ENCODE assay signal across 2 cellular contexts in the genomic region with DNA sequence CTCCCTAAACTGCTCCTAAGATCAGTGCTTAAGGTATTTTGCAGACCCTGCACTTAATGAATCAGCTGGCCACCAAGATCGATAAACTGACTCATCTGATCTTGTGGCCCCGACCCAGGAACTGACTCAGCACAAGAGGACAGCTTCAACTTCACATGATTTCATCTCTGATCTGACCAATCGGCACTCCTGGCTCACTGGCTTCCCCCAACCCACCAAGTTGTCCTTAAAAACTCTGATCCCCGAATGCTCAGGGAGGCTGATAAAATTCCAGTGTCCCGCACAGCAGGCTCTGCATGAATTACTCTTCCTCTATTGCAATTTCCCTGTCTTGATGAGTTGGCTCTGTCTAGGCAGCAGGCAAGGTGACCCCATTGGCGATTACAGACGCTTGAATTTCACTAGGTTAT.
TF ChIP-seq lines count a peak whose summit lies in the region.

No MANE protein-coding gene starts in this region.

TF ChIP-seq in GM23338, 12 proteins besides CTCF, POLR2A, EP300 and RAD21 (continues in another document):
- TF ChIP-seq ZNF114 (CRISPR knock-in tag; IDR thresholded peaks at IDR 0.05) (no peak), CREB1 (CRISPR knock-in tag; IDR thresholded peaks at IDR 0.05; ENCODE audit: low read depth) (no peak), EZH2phosphoT487 (IDR thresholded peaks at IDR 0.05; ENCODE audit: unreplicated experiment) (no peak), EZH2 (IDR thresholded peaks at IDR 0.05; ENCODE audit: low read depth, unreplicated experiment) (no peak), STAT1 (IDR thresholded peaks at IDR 0.05; ENCODE audit: unreplicated experiment) (no peak), NANOG (IDR thresholded peaks at IDR 0.05; ENCODE audit: borderline replicate concordance) (no peak), POLR2AphosphoS5 (IDR thresholded peaks at IDR 0.05; ENCODE audit: low read depth) (no peak)
- TF ChIP-seq, protein P1, sequence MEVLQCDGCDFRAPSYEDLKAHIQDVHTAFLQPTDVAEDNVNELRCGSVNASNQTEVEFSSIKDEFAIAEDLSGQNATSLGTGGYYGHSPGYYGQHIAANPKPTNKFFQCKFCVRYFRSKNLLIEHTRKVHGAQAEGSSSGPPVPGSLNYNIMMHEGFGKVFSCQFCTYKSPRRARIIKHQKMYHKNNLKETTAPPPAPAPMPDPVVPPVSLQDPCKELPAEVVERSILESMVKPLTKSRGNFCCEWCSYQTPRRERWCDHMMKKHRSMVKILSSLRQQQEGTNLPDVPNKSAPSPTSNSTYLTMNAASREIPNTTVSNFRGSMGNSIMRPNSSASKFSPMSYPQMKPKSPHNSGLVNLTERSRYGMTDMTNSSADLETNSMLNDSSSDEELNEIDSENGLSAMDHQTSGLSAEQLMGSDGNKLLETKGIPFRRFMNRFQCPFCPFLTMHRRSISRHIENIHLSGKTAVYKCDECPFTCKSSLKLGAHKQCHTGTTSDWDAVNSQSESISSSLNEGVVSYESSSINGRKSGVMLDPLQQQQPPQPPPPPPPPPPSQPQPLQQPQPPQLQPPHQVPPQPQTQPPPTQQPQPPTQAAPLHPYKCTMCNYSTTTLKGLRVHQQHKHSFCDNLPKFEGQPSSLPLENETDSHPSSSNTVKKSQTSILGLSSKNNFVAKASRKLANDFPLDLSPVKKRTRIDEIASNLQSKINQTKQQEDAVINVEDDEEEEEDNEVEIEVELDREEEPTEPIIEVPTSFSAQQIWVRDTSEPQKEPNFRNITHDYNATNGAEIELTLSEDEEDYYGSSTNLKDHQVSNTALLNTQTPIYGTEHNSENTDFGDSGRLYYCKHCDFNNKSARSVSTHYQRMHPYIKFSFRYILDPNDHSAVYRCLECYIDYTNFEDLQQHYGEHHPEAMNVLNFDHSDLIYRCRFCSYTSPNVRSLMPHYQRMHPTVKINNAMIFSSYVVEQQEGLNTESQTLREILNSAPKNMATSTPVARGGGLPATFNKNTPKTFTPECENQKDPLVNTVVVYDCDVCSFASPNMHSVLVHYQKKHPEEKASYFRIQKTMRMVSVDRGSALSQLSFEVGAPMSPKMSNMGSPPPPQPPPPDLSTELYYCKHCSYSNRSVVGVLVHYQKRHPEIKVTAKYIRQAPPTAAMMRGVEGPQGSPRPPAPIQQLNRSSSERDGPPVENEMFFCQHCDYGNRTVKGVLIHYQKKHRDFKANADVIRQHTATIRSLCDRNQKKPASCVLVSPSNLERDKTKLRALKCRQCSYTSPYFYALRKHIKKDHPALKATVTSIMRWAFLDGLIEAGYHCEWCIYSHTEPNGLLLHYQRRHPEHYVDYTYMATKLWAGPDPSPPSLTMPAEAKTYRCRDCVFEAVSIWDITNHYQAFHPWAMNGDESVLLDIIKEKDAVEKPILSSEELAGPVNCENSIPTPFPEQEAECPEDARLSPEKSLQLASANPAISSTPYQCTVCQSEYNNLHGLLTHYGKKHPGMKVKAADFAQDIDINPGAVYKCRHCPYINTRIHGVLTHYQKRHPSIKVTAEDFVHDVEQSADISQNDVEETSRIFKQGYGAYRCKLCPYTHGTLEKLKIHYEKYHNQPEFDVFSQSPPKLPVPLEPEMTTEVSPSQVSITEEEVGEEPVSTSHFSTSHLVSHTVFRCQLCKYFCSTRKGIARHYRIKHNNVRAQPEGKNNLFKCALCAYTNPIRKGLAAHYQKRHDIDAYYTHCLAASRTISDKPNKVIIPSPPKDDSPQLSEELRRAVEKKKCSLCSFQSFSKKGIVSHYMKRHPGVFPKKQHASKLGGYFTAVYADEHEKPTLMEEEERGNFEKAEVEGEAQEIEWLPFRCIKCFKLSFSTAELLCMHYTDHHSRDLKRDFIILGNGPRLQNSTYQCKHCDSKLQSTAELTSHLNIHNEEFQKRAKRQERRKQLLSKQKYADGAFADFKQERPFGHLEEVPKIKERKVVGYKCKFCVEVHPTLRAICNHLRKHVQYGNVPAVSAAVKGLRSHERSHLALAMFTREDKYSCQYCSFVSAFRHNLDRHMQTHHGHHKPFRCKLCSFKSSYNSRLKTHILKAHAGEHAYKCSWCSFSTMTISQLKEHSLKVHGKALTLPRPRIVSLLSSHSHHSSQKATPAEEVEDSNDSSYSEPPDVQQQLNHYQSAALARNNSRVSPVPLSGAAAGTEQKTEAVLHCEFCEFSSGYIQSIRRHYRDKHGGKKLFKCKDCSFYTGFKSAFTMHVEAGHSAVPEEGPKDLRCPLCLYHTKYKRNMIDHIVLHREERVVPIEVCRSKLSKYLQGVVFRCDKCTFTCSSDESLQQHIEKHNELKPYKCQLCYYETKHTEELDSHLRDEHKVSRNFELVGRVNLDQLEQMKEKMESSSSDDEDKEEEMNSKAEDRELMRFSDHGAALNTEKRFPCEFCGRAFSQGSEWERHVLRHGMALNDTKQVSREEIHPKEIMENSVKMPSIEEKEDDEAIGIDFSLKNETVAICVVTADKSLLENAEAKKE (CRISPR knock-in tag; IDR thresholded peaks at IDR 0.05): no peak
- TF ChIP-seq, protein P2, sequence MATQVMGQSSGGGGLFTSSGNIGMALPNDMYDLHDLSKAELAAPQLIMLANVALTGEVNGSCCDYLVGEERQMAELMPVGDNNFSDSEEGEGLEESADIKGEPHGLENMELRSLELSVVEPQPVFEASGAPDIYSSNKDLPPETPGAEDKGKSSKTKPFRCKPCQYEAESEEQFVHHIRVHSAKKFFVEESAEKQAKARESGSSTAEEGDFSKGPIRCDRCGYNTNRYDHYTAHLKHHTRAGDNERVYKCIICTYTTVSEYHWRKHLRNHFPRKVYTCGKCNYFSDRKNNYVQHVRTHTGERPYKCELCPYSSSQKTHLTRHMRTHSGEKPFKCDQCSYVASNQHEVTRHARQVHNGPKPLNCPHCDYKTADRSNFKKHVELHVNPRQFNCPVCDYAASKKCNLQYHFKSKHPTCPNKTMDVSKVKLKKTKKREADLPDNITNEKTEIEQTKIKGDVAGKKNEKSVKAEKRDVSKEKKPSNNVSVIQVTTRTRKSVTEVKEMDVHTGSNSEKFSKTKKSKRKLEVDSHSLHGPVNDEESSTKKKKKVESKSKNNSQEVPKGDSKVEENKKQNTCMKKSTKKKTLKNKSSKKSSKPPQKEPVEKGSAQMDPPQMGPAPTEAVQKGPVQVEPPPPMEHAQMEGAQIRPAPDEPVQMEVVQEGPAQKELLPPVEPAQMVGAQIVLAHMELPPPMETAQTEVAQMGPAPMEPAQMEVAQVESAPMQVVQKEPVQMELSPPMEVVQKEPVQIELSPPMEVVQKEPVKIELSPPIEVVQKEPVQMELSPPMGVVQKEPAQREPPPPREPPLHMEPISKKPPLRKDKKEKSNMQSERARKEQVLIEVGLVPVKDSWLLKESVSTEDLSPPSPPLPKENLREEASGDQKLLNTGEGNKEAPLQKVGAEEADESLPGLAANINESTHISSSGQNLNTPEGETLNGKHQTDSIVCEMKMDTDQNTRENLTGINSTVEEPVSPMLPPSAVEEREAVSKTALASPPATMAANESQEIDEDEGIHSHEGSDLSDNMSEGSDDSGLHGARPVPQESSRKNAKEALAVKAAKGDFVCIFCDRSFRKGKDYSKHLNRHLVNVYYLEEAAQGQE (IDR thresholded peaks at IDR 0.05; ENCODE audit: unreplicated experiment): no peak
- TF ChIP-seq, protein P3, sequence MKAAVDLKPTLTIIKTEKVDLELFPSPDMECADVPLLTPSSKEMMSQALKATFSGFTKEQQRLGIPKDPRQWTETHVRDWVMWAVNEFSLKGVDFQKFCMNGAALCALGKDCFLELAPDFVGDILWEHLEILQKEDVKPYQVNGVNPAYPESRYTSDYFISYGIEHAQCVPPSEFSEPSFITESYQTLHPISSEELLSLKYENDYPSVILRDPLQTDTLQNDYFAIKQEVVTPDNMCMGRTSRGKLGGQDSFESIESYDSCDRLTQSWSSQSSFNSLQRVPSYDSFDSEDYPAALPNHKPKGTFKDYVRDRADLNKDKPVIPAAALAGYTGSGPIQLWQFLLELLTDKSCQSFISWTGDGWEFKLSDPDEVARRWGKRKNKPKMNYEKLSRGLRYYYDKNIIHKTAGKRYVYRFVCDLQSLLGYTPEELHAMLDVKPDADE (IDR thresholded peaks at IDR 0.05): no peak

TF ChIP-seq in K562, 482 proteins besides CTCF, POLR2A, EP300 and RAD21 (continues in another document):
- TF ChIP-seq TEAD1 (CRISPR knock-in tag; IDR thresholded peaks at IDR 0.05): peak in 1 of 2 experiments; percentile 32; a peak in 1 of 4 replicates
- TF ChIP-seq IFI16 (CRISPR knock-in tag; IDR thresholded peaks at IDR 0.05): no peak
- peak; percentile 74; the same call in 1 of the 2 replicates for TF ChIP-seq BACH1 (tag; IDR thresholded peaks at IDR 0.05)
- TF ChIP-seq SPI1 (IDR thresholded peaks at IDR 0.05; ENCODE audit: borderline replicate concordance, low read depth, low read length): peak; percentile 22; the same call in 1 of the 2 replicates
- TF ChIP-seq RCOR1 (IDR thresholded peaks at IDR 0.05; ENCODE audit: borderline replicate concordance in 1 of 2, low read depth in 2 of 2, low read length in 2 of 2): 0 out of 4 replicates have a peak, but pooled peaks of 1 of the 2 experiments have one; percentile 26
- TF ChIP-seq PURB (CRISPR knock-in tag; IDR thresholded peaks at IDR 0.05; ENCODE audit: low read depth): no peak
- TF ChIP-seq, protein P4, sequence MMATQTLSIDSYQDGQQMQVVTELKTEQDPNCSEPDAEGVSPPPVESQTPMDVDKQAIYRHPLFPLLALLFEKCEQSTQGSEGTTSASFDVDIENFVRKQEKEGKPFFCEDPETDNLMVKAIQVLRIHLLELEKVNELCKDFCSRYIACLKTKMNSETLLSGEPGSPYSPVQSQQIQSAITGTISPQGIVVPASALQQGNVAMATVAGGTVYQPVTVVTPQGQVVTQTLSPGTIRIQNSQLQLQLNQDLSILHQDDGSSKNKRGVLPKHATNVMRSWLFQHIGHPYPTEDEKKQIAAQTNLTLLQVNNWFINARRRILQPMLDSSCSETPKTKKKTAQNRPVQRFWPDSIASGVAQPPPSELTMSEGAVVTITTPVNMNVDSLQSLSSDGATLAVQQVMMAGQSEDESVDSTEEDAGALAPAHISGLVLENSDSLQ (IDR thresholded peaks at IDR 0.05): no peak
- TF ChIP-seq MTA3 (IDR thresholded peaks at IDR 0.05; ENCODE audit: borderline replicate concordance): peak; percentile 36; the same call in 1 of the 2 replicates
- TF ChIP-seq, protein P5, sequence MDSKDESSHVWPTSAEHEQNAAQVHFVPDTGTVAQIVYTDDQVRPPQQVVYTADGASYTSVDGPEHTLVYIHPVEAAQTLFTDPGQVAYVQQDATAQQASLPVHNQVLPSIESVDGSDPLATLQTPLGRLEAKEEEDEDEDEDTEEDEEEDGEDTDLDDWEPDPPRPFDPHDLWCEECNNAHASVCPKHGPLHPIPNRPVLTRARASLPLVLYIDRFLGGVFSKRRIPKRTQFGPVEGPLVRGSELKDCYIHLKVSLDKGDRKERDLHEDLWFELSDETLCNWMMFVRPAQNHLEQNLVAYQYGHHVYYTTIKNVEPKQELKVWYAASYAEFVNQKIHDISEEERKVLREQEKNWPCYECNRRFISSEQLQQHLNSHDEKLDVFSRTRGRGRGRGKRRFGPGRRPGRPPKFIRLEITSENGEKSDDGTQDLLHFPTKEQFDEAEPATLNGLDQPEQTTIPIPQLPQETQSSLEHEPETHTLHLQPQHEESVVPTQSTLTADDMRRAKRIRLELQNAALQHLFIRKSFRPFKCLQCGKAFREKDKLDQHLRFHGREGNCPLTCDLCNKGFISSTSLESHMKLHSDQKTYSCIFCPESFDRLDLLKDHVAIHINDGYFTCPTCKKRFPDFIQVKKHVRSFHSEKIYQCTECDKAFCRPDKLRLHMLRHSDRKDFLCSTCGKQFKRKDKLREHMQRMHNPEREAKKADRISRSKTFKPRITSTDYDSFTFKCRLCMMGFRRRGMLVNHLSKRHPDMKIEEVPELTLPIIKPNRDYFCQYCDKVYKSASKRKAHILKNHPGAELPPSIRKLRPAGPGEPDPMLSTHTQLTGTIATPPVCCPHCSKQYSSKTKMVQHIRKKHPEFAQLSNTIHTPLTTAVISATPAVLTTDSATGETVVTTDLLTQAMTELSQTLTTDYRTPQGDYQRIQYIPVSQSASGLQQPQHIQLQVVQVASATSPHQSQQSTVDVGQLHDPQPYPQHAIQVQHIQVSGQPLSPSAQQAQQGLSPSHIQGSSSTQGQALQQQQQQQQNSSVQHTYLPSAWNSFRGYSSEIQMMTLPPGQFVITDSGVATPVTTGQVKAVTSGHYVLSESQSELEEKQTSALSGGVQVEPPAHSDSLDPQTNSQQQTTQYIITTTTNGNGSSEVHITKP (IDR thresholded peaks at IDR 0.05; ENCODE audit: partially characterized antibody): peak; percentile 35
- peak in 1 of 2 experiments; percentile 35; a peak in 1 of 4 replicates for TF ChIP-seq HDAC1 (IDR thresholded peaks at IDR 0.05)
- TF ChIP-seq, protein P6, sequence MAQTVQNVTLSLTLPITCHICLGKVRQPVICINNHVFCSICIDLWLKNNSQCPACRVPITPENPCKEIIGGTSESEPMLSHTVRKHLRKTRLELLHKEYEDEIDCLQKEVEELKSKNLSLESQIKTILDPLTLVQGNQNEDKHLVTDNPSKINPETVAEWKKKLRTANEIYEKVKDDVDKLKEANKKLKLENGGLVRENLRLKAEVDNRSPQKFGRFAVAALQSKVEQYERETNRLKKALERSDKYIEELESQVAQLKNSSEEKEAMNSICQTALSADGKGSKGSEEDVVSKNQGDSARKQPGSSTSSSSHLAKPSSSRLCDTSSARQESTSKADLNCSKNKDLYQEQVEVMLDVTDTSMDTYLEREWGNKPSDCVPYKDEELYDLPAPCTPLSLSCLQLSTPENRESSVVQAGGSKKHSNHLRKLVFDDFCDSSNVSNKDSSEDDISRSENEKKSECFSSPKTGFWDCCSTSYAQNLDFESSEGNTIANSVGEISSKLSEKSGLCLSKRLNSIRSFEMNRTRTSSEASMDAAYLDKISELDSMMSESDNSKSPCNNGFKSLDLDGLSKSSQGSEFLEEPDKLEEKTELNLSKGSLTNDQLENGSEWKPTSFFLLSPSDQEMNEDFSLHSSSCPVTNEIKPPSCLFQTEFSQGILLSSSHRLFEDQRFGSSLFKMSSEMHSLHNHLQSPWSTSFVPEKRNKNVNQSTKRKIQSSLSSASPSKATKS (CRISPR knock-in tag; IDR thresholded peaks at IDR 0.05): no peak
